In genomic region chr20:1491281-1491840, GRCh38 we compare ENCODE assay signal across 12 cellular contexts. TPM values are rescaled to one million over a fixed set of nuclear protein-coding genes. Genes with fewer than 3 reads are reported as not detected.
A peak's percentile ranks its signal among the peaks of the same experiment; 100 is the strongest.
DNase-seq lines count a peak whose midpoint lies in the region; ATAC-seq and TF ChIP-seq lines count a peak whose summit lies in the region.
"Had no signal": no experiment of that assay in that cellular context is flagged by ENCODE, and none has a peak within 500 bp of the region (broad histone marks: within the 10 kb centered on the region; RNA-seq: fewer than 3 reads in every experiment).

SIRPB2 (minus strand) TSS chr20:1491420; CDS start chr20:1491359, 61 bp downstream.

- H3K27me3 ChIP-seq in DOHH2 (ENCODE audit: control insufficient read depth, low read length), result no peaks in the 10 kb centered on the region

- no peak within 1 kb of the TSS for H3K27ac Mint-ChIP-seq in activated naive CD8-positive, alpha-beta T cell treated with anti-CD3 and anti-CD28 coated beads for 36 hours
- H3K27ac Mint-ChIP-seq: memory B cell had no signal

- H3K4me1 Mint-ChIP-seq in activated naive CD8-positive, alpha-beta T cell treated with anti-CD3 and anti-CD28 coated beads for 36 hours, result peaks cover 5% of the 10 kb centered on the region

- H3K36me3 ChIP-seq in DOHH2 (ENCODE audit: control insufficient read depth, low read length), result no peaks in the 10 kb centered on the region

- intact Hi-C loops in left cardiac atrium (cut with DNase I), result no loop called here

- DNase-seq in left cardiac atrium (peak; percentile 72), putamen (ENCODE audit: low spot score) (peak; percentile 39), NCI-H526 (lab: John Stamatoyannopoulos, UW) (no peak)
- no peak for DNase-seq in activated effector memory CD4-positive, alpha-beta T cell treated with Interleukin-2 at 50 U/mL for 16 hours
- no peak for DNase-seq in activated naive CD8-positive, alpha-beta T cell treated with anti-CD3 and anti-CD28 coated beads for 36 hours
- DNase-seq: activated naive CD4-positive, alpha-beta T cell; NCI-H69 had no signal

- H3K9me3 ChIP-seq in DOHH2 (ENCODE audit: control insufficient read depth, insufficient read depth, low read length), result peaks cover 7% of the 10 kb centered on the region; the same call in 1 of the 2 replicates

- H3K4me2 ChIP-seq in DOHH2 (ENCODE audit: low read length), result peak within 1 kb of the TSS; percentile 49

- H3F3A ChIP-seq in DOHH2 (ENCODE audit: control insufficient read depth, insufficient read depth), result peaks cover 18% of the 10 kb centered on the region

- H3K9me3 Mint-ChIP-seq in activated naive CD8-positive, alpha-beta T cell treated with anti-CD3 and anti-CD28 coated beads for 36 hours, result peaks cover 2% of the 10 kb centered on the region

- H3K9me2 ChIP-seq in DOHH2 (replicated peaks; ENCODE audit: control insufficient read depth, low read length), result no peaks in the 10 kb centered on the region

- TF ChIP-seq CTCF in DOHH2 (IDR thresholded peaks at IDR 0.05; ENCODE audit: low read depth, low read length, poor library complexity, severe bottlenecking), result no peak

- peaks cover 38% of the 10 kb centered on the region for H3K27me3 Mint-ChIP-seq in activated naive CD8-positive, alpha-beta T cell treated with anti-CD3 and anti-CD28 coated beads for 36 hours

- H3K36me3 Mint-ChIP-seq in activated naive CD8-positive, alpha-beta T cell treated with anti-CD3 and anti-CD28 coated beads for 36 hours, result no peaks in the 10 kb centered on the region
- H3K36me3 Mint-ChIP-seq: memory B cell had no signal

- peaks cover 91% of the 10 kb centered on the region for H3K4me1 ChIP-seq in DOHH2 (ENCODE audit: control insufficient read depth, low read length)

- H4K20me1 ChIP-seq in DOHH2 (ENCODE audit: control insufficient read depth, insufficient read depth, low read depth, low read length), result no peaks in the 10 kb centered on the region

- H3K4me3 Mint-ChIP-seq in activated naive CD8-positive, alpha-beta T cell treated with anti-CD3 and anti-CD28 coated beads for 36 hours, result no peak within 1 kb of the TSS
- H3K4me3 Mint-ChIP-seq: memory B cell had no signal

- peak; percentile 78 to 81 for ATAC-seq in left cardiac atrium
- ATAC-seq in GM21737 (IDR thresholded peaks at IDR 0.05; ENCODE audit: unreplicated experiment), result no peak
- ATAC-seq: K562 had no signal

- peaks cover 7% of the 10 kb centered on the region; the same call in 1 of the 2 replicates for H3K79me2 ChIP-seq in DOHH2 (ENCODE audit: control insufficient read depth, low read length)

- H3K4me3 ChIP-seq in DOHH2 (ENCODE audit: low read length), result peak within 1 kb of the TSS; percentile 55
- H3K4me3 ChIP-seq: K562 had no signal

- WGBS in adipose tissue, 3 donors, result 35 to 73% (median 40%) methylated on average over 11 of the region's 11 CpGs

- H3K27ac ChIP-seq in DOHH2 (ENCODE audit: low read depth, low read length), result peak within 1 kb of the TSS; percentile 88
- peak within 1 kb of the TSS; percentile 44 for H3K27ac ChIP-seq in adipose tissue (ENCODE audit: low read depth, low read length)

RNA-seq across cellular contexts. Expression of gene SIRPB2, which starts in this region (rescaled TPM):
- 1 to 10 TPM in 2 of 3 donors, under 1 TPM in 1; 0.75 to 6.1 (median 3.6) TPM for polyA plus RNA-seq in adipose tissue
- total RNA-seq in left cardiac atrium, result 10 to 100 TPM in 1 of 2 donors, 1 to 10 TPM in 1; 5.4 to 10.3 TPM
- total RNA-seq in activated naive CD8-positive, alpha-beta T cell treated with anti-CD3 and anti-CD28 coated beads for 36 hours, result not detected

Comparison
In these comparisons a context has a peak if more than half of its experiments do, and no peak if none do; other contexts are left out.
1. RNA of gene SIRPB2 (total RNA-seq): 5.4 to 10.3 TPM in left cardiac atrium; not detected in activated naive CD8-positive, alpha-beta T cell treated with anti-CD3 and anti-CD28 coated beads for 36 hours; every median in the first group is over 4 times any median in the second.
2. DNase-seq: peak in left cardiac atrium (single experiment) and putamen (single experiment); none in activated effector memory CD4-positive, alpha-beta T cell treated with Interleukin-2 at 50 U/mL for 16 hours (single experiment), activated naive CD8-positive, alpha-beta T cell treated with anti-CD3 and anti-CD28 coated beads for 36 hours (single experiment) and NCI-H526 (0 of 2).